ENCODE assay signal across 1 cellular context in the genomic region with DNA sequence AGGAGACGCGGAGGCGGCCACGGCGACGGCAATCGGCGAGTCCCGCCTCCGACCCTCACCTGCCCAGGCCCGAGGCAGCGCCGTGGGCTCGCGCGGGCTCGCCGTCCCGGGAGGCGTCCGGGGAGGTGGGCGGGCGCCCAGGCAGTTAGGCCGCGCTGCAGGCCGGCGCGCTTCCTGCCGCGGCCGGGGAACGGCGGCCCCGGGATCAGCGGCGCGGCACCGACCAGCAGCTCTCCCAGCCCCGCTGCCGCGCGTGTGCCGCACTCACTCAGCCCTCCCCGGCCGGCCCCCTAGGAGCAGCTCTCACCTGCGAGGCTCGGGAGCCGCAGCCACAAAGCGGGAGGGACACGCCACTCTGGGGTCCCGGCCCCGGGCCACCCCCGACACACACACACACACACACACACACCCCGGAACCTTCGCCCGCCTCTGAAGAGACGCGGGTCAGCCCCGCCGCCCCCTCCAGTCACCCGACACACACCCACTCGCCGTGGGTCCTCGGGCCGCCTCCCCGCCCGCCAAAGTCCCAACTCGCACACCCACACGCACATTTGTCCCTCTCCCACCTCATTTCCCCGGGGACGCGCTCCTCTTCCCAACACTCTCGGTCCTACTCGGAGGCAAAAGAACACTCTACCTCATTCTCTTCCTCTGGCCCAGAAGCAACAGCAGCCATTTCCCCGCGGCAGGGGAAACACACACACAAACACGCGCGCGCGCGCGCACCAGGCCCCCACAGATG.
TF ChIP-seq lines count a peak whose summit lies in the region.

A gene (minus strand): TSS at position 702 of the 742 bp plus-strand sequence. CDS start 60 bp downstream, at position 642.

TF ChIP-seq in IMR-90, 13 proteins besides CTCF, POLR2A, EP300 and RAD21:
- TF ChIP-seq, protein P1, sequence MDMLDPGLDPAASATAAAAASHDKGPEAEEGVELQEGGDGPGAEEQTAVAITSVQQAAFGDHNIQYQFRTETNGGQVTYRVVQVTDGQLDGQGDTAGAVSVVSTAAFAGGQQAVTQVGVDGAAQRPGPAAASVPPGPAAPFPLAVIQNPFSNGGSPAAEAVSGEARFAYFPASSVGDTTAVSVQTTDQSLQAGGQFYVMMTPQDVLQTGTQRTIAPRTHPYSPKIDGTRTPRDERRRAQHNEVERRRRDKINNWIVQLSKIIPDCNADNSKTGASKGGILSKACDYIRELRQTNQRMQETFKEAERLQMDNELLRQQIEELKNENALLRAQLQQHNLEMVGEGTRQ (IDR thresholded peaks at IDR 0.05; ENCODE audit: low read depth, low read length) = no peak
- TF ChIP-seq MXI1 (IDR thresholded peaks at IDR 0.05; ENCODE audit: borderline replicate concordance, low read depth, low read length) (0 out of 2 replicates have a peak, but pooled peaks have one; percentile 8), NFE2L2 (IDR thresholded peaks at IDR 0.05; ENCODE audit: low read depth, low read length) (no peak), MAZ (IDR thresholded peaks at IDR 0.05; ENCODE audit: borderline replicate concordance, low read depth, low read length) (no peak), CHD1 (IDR thresholded peaks at IDR 0.05; ENCODE audit: low read depth, low read length) (no peak), RCOR1 (IDR thresholded peaks at IDR 0.05; ENCODE audit: insufficient replicate concordance, low read length) (no peak), CEBPB (IDR thresholded peaks at IDR 0.05; ENCODE audit: low read depth, low read length) (no peak)
